Comparison of ENCODE assay signal across 1 cellular context in genomic region chr1:86914998-86915736, GRCh38.
TF ChIP-seq lines count a peak whose summit lies in the region.

No MANE protein-coding gene starts in this region.

TF ChIP-seq in GM12878, 131 proteins besides CTCF, POLR2A, EP300 and RAD21 (continued from another document):
- TF ChIP-seq BCLAF1 (IDR thresholded peaks at IDR 0.05) (no peak), IKZF1 (conservative IDR thresholded peaks at IDR 0.05) (no peak; the same call in none of the 2 replicates), IRF4 (IDR thresholded peaks at IDR 0.05; ENCODE audit: low read depth, low read length) (no peak), NKRF (conservative IDR thresholded peaks at IDR 0.05) (peak; percentile 67), MLLT1 (IDR thresholded peaks at IDR 0.05) (0 out of 2 replicates have a peak, but pooled peaks have one; percentile 14), EED (IDR thresholded peaks at IDR 0.05; ENCODE audit: low read depth) (peak; percentile 24; the same call in 1 of the 2 replicates), PAX5 (IDR thresholded peaks at IDR 0.05; ENCODE audit: borderline replicate concordance, low read depth, low read length) (0 out of 2 replicates have a peak, but pooled peaks have one; percentile 5), SP1 (IDR thresholded peaks at IDR 0.05; ENCODE audit: low read depth, low read length) (no peak), CHD1 (IDR thresholded peaks at IDR 0.05; ENCODE audit: low read depth, low read length) (0 out of 2 replicates have a peak, but pooled peaks have one; percentile 49), EGR1 (IDR thresholded peaks at IDR 0.05; ENCODE audit: borderline replicate concordance in 1 of 2, low read depth in 2 of 2, low read length in 2 of 2) (peak in 1 of 2 experiments; percentile 27; a peak in 1 of 3 replicates), ASH2L (IDR thresholded peaks at IDR 0.05; ENCODE audit: borderline replicate concordance, low read depth) (0 out of 2 replicates have a peak, but pooled peaks have one; percentile 40), ZNF217 (IDR thresholded peaks at IDR 0.05) (no peak), GATAD2B (conservative IDR thresholded peaks at IDR 0.05; ENCODE audit: low read depth) (no peak), NFYA (IDR thresholded peaks at IDR 0.05; ENCODE audit: borderline replicate concordance, low read depth, low read length) (no peak), WRNIP1 (IDR thresholded peaks at IDR 0.05; ENCODE audit: borderline replicate concordance, low read depth, low read length) (no peak), NR2C1 (IDR thresholded peaks at IDR 0.05) (peak; percentile 54), TCF7 (IDR thresholded peaks at IDR 0.05; ENCODE audit: borderline replicate concordance) (no peak), NFXL1 (IDR thresholded peaks at IDR 0.05; ENCODE audit: borderline replicate concordance) (peak; percentile 97; the same call in 1 of the 2 replicates), TAF1 (IDR thresholded peaks at IDR 0.05; ENCODE audit: borderline replicate concordance, low read depth, low read length) (peak; percentile 19; the same call in 1 of the 2 replicates), MYC (IDR thresholded peaks at IDR 0.05; ENCODE audit: insufficient read depth, insufficient read length, insufficient replicate concordance, low read length, severe bottlenecking) (no peak), FOS (IDR thresholded peaks at IDR 0.05; ENCODE audit: borderline replicate concordance, extremely low read depth, insufficient read length) (no peak), IKZF2 (IDR thresholded peaks at IDR 0.05) (peak in 1 of 2 experiments; percentile 13; a peak in 1 of 4 replicates), MXI1 (IDR thresholded peaks at IDR 0.05; ENCODE audit: low read depth, low read length) (peak; percentile 76), MEF2A (IDR thresholded peaks at IDR 0.05; ENCODE audit: insufficient read depth, low read depth, low read length) (no peak), REST (IDR thresholded peaks at IDR 0.05; ENCODE audit: low read depth, low read length) (no peak)
